ENCODE assay signal across 19 cellular contexts in genomic region chr4:648579-649292, GRCh38. TPM values are rescaled to one million over a fixed set of nuclear protein-coding genes. Genes with fewer than 3 reads are reported as not detected.
A peak's percentile ranks its signal among the peaks of the same experiment; 100 is the strongest.
DNase-seq lines count a peak whose midpoint lies in the region; ATAC-seq and TF ChIP-seq lines count a peak whose summit lies in the region.
"Had no signal": no experiment of that assay in that cellular context is flagged by ENCODE, and none has a peak within 500 bp of the region (broad histone marks: within the 10 kb centered on the region; RNA-seq: fewer than 3 reads in every experiment).

No MANE protein-coding gene starts in this region.

- no peak for TF ChIP-seq POLR2A in heart left ventricle (IDR thresholded peaks at IDR 0.05)
- no peak for TF ChIP-seq POLR2A in sigmoid colon (IDR thresholded peaks at IDR 0.05)

- intact Hi-C loops in heart left ventricle (cut with DNase I): no loop called here
- intact Hi-C loops in heart right ventricle (cut with DNase I): no loop called here
- intact Hi-C loops in lower lobe of right lung (cut with DNase I): no loop called here
- intact Hi-C loops in sigmoid colon (cut with DNase I): no loop called here

- WGBS in heart left ventricle, 4 donors: 73 to 92% (median 76%) methylated on average over 19 to 28 of the region's 28 CpGs
- WGBS in heart right ventricle, 2 donors: 70 to 75% methylated on average over 28 of the region's 28 CpGs
- WGBS in sigmoid colon, 2 donors: 74 to 83% methylated on average over 28 of the region's 28 CpGs

- H3K36me3 ChIP-seq in heart left ventricle (no peaks in the 10 kb centered on the region), heart right ventricle (no peaks in the 10 kb centered on the region), WERI-Rb-1 (peaks cover 24% of the 10 kb centered on the region), lower lobe of right lung (no peaks in the 10 kb centered on the region), sigmoid colon (no peaks in the 10 kb centered on the region)

- H3K4me1 ChIP-seq in heart left ventricle (peaks cover 0 to 12% (median 0%) of the 10 kb centered on the region in 12 donors), heart right ventricle (no peaks in the 10 kb centered on the region), lower lobe of right lung (no peaks in the 10 kb centered on the region), sigmoid colon (no peaks in the 10 kb centered on the region)
- H3K4me1 ChIP-seq: parathyroid adenoma had no signal

- H3K4me3 ChIP-seq in heart left ventricle (no peak overlapping the region), heart right ventricle (no peak overlapping the region), WERI-Rb-1 (ENCODE audit: low read depth, low read length) (peak overlapping the region; percentile 39), lower lobe of right lung (no peak overlapping the region), sigmoid colon (no peak overlapping the region)

- H3K27ac ChIP-seq in heart left ventricle (no peak overlapping the region), heart right ventricle (no peak overlapping the region), WERI-Rb-1 (peak overlapping the region; percentile 92), lower lobe of right lung (no peak overlapping the region), sigmoid colon (no peak overlapping the region)
- H3K27ac ChIP-seq: parathyroid adenoma had no signal

- peaks cover 13 to 48% (median 16%) of the 10 kb centered on the region in 9 donors for H3K27me3 ChIP-seq in heart left ventricle
- peaks cover 5 to 70% (median 56%) of the 10 kb centered on the region in 7 donors for H3K27me3 ChIP-seq in heart right ventricle
- H3K27me3 ChIP-seq in WERI-Rb-1 (ENCODE audit: insufficient read depth, low read depth, severe bottlenecking): no peaks in the 10 kb centered on the region
- peaks cover 44% of the 10 kb centered on the region for H3K27me3 ChIP-seq in lower lobe of right lung (ENCODE audit: low read depth)
- H3K27me3 ChIP-seq in sigmoid colon: peaks cover 0 to 53% (median 30%) of the 10 kb centered on the region in 3 donors

- DNase-seq in heart left ventricle (peak in 3 of 5 donors; percentile 9 to 49 (median 21)), heart right ventricle (no peak), WERI-Rb-1 (peak; percentile 96), lower lobe of right lung (peak; percentile 43), sigmoid colon (no peak), T-helper 9 cell (no peak)
- DNase-seq: CD4-positive, CD25-positive, alpha-beta regulatory T cell; glutamatergic neuron; immature natural killer cell; KG1; naive B cell; NCI-H2029; NCI-H526 treated with DMSO at 0.1 percent for 48 hours; OCI-M1 had no signal

- ATAC-seq in heart left ventricle: no peak
- ATAC-seq in heart right ventricle: no peak
- no peak for ATAC-seq in lower lobe of right lung
- no peak for ATAC-seq in HG02970 (IDR thresholded peaks at IDR 0.05; ENCODE audit: low FRiP score, unreplicated experiment)
- no peak for ATAC-seq in HG03139 (IDR thresholded peaks at IDR 0.05; ENCODE audit: unreplicated experiment)

- no peak for TF ChIP-seq EP300 in sigmoid colon (IDR thresholded peaks at IDR 0.05)

- H3K9me3 ChIP-seq in heart left ventricle (peaks cover 0 to 4% (median 0%) of the 10 kb centered on the region in 12 donors), heart right ventricle (no peaks in the 10 kb centered on the region), WERI-Rb-1 (ENCODE audit: severe bottlenecking) (peaks cover 2% of the 10 kb centered on the region), lower lobe of right lung (no peaks in the 10 kb centered on the region), sigmoid colon (peaks cover 0 to 2% (median 0%) of the 10 kb centered on the region in 4 donors)

- TF ChIP-seq CTCF in heart left ventricle (IDR thresholded peaks at IDR 0.05): no peak
- TF ChIP-seq CTCF in heart right ventricle (IDR thresholded peaks at IDR 0.05): no peak
- peak; percentile 66 for TF ChIP-seq CTCF in WERI-Rb-1 (IDR thresholded peaks at IDR 0.05; ENCODE audit: low read depth, low read length)
- TF ChIP-seq CTCF in lower lobe of right lung (IDR thresholded peaks at IDR 0.05): no peak
- no peak for TF ChIP-seq CTCF in sigmoid colon (IDR thresholded peaks at IDR 0.05)

RNA-seq across cellular contexts. Expression of gene PDE6B, which starts 23.4 kb away (rescaled TPM):
- 1 to 10 TPM in 8 of 9 donors, under 1 TPM in 1; 0.98 to 8.4 (median 3.6) TPM for total RNA-seq in heart left ventricle
- polyA plus RNA-seq in heart left ventricle: 1 to 10 TPM in 1 of 2 donors, under 1 TPM in 1; 0.61 to 1.9 TPM
- total RNA-seq in heart right ventricle: 1 to 10 TPM; 1.8 to 6.2 (median 4.4) TPM
- polyA plus RNA-seq in heart right ventricle: 1 to 10 TPM in 1 of 2 donors, under 1 TPM in 1; 0.73 to 2.0 TPM
- 5.5 TPM for total RNA-seq in lower lobe of right lung
- 1 to 10 TPM in 2 of 4 donors, under 1 TPM in 1, not detected in 1; 0.41 to 5.4 (median 2.6) TPM for total RNA-seq in sigmoid colon
- 1 to 10 TPM in 1 of 3 donors, under 1 TPM in 2; under 0.01 to 4.1 (median 0.46) TPM for polyA plus RNA-seq in sigmoid colon
- total RNA-seq: SK-MEL-5 had no signal
- polyA plus RNA-seq: fibroblast of lung had no signal

RNA-seq across cellular contexts. Expression of gene ATP5ME, which starts 25.3 kb away (rescaled TPM):
- total RNA-seq in heart left ventricle (100 to 1,000 TPM; 210 to 906 (median 800) TPM), heart right ventricle (1,000 to 10,000 TPM in 5 of 10 donors, 100 to 1,000 TPM in 5; 651 to 1,196 (median 982) TPM), lower lobe of right lung (173 TPM), sigmoid colon (100 to 1,000 TPM; 104 to 244 (median 194) TPM)
- polyA plus RNA-seq in heart left ventricle (1,000 to 10,000 TPM in 1 of 2 donors, 100 to 1,000 TPM in 1; 552 to 2,413 TPM), heart right ventricle (1,000 to 10,000 TPM in 1 of 2 donors, 100 to 1,000 TPM in 1; 999 to 4,239 TPM), sigmoid colon (1,000 to 10,000 TPM in 2 of 3 donors, 100 to 1,000 TPM in 1; 610 to 1,302 (median 1,156) TPM)

RNA-seq across cellular contexts. Expression of gene MYL5, which starts 25.6 kb away (rescaled TPM):
- total RNA-seq in heart left ventricle (10 to 100 TPM in 2 of 9 donors, 1 to 10 TPM in 7; 1.4 to 12.9 (median 5.6) TPM), heart right ventricle (1 to 10 TPM; 4.0 to 7.5 (median 6.1) TPM), lower lobe of right lung (9.7 TPM), sigmoid colon (10 to 100 TPM in 2 of 4 donors, 1 to 10 TPM in 2; 5.7 to 11.7 (median 9.8) TPM)
- polyA plus RNA-seq in heart left ventricle (1 to 10 TPM; 2.0 to 4.4 TPM), heart right ventricle (1 to 10 TPM; 3.3 to 8.1 TPM), sigmoid colon (10 to 100 TPM; 19.2 to 29.7 (median 28.7) TPM)

RNA-seq across cellular contexts. Expression of gene SLC49A3, which starts 40.2 kb away (rescaled TPM):
- total RNA-seq in heart left ventricle (10 to 100 TPM in 3 of 9 donors, 1 to 10 TPM in 6; 5.6 to 20.5 (median 8.9) TPM), heart right ventricle (10 to 100 TPM in 9 of 10 donors, 1 to 10 TPM in 1; 9.8 to 16.9 (median 12.3) TPM), lower lobe of right lung (31.5 TPM), sigmoid colon (1 to 10 TPM; 3.9 to 5.0 (median 4.5) TPM)
- polyA plus RNA-seq in heart left ventricle (1 to 10 TPM; 5.2 to 9.8 TPM), heart right ventricle (10 to 100 TPM in 1 of 2 donors, 1 to 10 TPM in 1; 8.8 to 28.5 TPM), sigmoid colon (1 to 10 TPM; 2.4 to 6.4 (median 4.6) TPM)
- total RNA-seq: SK-MEL-5 had no signal

RNA-seq across cellular contexts. Expression of gene PCGF3, which starts 56.9 kb away (rescaled TPM):
- 10 to 100 TPM; 16.2 to 45.7 (median 21.8) TPM for total RNA-seq in heart left ventricle
- polyA plus RNA-seq in heart left ventricle: 10 to 100 TPM; 24.7 to 26.6 TPM
- 10 to 100 TPM; 17.5 to 26.1 (median 20.9) TPM for total RNA-seq in heart right ventricle
- polyA plus RNA-seq in heart right ventricle: 10 to 100 TPM; 21.7 to 50.8 TPM
- 44.8 TPM for total RNA-seq in lower lobe of right lung
- total RNA-seq in sigmoid colon: 10 to 100 TPM; 26.4 to 60.1 (median 40.2) TPM
- polyA plus RNA-seq in sigmoid colon: 10 to 100 TPM; 15.6 to 52.9 (median 24.5) TPM

Comparison
In these comparisons a context has a peak if more than half of its experiments do, and no peak if none do; other contexts are left out.
1. DNase-seq: peak in heart left ventricle (3 of 5), WERI-Rb-1 (single experiment) and lower lobe of right lung (single experiment); none in heart right ventricle (0 of 2), sigmoid colon (single experiment) and T-helper 9 cell (single experiment).